ENCODE assay signal across 11 cellular contexts in the genomic region with DNA sequence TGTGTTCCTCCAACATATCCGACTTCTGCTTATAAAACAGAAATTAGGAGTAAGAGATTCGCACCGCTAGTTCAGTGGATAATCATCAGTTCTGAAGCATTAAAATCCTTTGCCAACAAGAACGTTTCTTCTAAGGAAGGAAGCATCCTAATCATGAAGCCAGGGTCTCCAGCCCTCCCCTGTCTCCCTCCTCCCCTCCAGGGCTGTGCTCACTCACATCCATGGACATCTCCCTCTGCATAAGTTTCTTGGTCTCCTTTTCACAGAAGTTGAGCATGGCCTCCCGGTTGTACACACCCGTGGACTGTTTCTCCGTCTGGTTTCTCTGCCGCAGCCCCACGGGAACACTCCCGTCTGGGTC. TPM values are rescaled to one million over a fixed set of nuclear protein-coding genes. Genes with fewer than 3 reads are reported as not detected.
A peak's percentile ranks its signal among the peaks of the same experiment; 100 is the strongest.
DNase-seq lines count a peak whose midpoint lies in the region; ATAC-seq and TF ChIP-seq lines count a peak whose summit lies in the region.
"Had no signal": no experiment of that assay in that cellular context is flagged by ENCODE, and none has a peak within 500 bp of the region (broad histone marks: within the 10 kb centered on the region; RNA-seq: fewer than 3 reads in every experiment).

No MANE protein-coding gene starts in this region.

- H3K4me2 ChIP-seq in neural cell (ENCODE audit: low read length): no peak overlapping the region

- no peaks in the 10 kb centered on the region for H3K9me2 ChIP-seq in neural cell (ENCODE audit: insufficient read depth, low read length)

- H3K79me2 ChIP-seq in neural cell (replicated peaks; ENCODE audit: insufficient read depth, low read length): no peaks in the 10 kb centered on the region

- H3K27me3 Mint-ChIP-seq in glutamatergic neuron (ENCODE audit: unreplicated experiment): peaks cover 9% of the 10 kb centered on the region

- H3K27ac Mint-ChIP-seq in glutamatergic neuron (ENCODE audit: unreplicated experiment): no peak overlapping the region
- H3K27ac Mint-ChIP-seq: dendritic cell treated with granulocyte-macrophage colony-stimulating factor and Interleukin-4, amounts not matched to agents 40 ng/mL and 50 ng/mL, for 4 days; stimulated activated naive CD8-positive, alpha-beta T cell treated with anti-CD3 and anti-CD28 coated beads, Interleukin-15, Interleukin-2, amounts not matched to agents 100 ng/mL and 50 ng/mL, for 24 hours had no signal

- ATAC-seq in upper lobe of left lung (ENCODE audit: low FRiP score in 2 of 2): peak in 1 of 2 donors; percentile 13
- no peak for ATAC-seq in GM19324 (IDR thresholded peaks at IDR 0.05; ENCODE audit: low FRiP score, unreplicated experiment)

- no peaks in the 10 kb centered on the region for H3K9me3 ChIP-seq in neural cell (ENCODE audit: low read length)
- H3K9me3 ChIP-seq in upper lobe of left lung: no peaks in the 10 kb centered on the region
- H3K9me3 ChIP-seq: neutrophil had no signal

- H3K36me3 ChIP-seq in neural cell (ENCODE audit: insufficient read depth, low read length) (no peaks in the 10 kb centered on the region), upper lobe of left lung (no peaks in the 10 kb centered on the region)
- H3K36me3 ChIP-seq: neutrophil had no signal

- TF ChIP-seq RAD21 in neural cell (conservative IDR thresholded peaks at IDR 0.05): no peak

- no peak for TF ChIP-seq CTCF in WI38 (IDR thresholded peaks at IDR 0.05; ENCODE audit: low read depth, low read length)
- TF ChIP-seq CTCF in glutamatergic neuron (IDR thresholded peaks at IDR 0.05; ENCODE audit: partially characterized antibody, unreplicated experiment): no peak
- no peak for TF ChIP-seq CTCF in neural cell (IDR thresholded peaks at IDR 0.05; ENCODE audit: poor library complexity, severe bottlenecking)
- no peak for TF ChIP-seq CTCF in upper lobe of left lung (IDR thresholded peaks at IDR 0.05)

- no peak overlapping the region for H2AFZ ChIP-seq in neural cell (ENCODE audit: low read depth, low read length)

- no peaks in the 10 kb centered on the region for H4K20me1 ChIP-seq in neural cell (ENCODE audit: insufficient read depth)

- 40 to 45% methylated on average over 9 to 10 of the region's 10 CpGs for WGBS in upper lobe of left lung, 2 donors

- peaks cover 32% of the 10 kb centered on the region for H3K27me3 ChIP-seq in neural cell (ENCODE audit: insufficient read depth, low read depth, low read length)
- no peaks in the 10 kb centered on the region for H3K27me3 ChIP-seq in upper lobe of left lung

- TF ChIP-seq EP300 in neural cell (conservative IDR thresholded peaks at IDR 0.05; ENCODE audit: poor library complexity, severe bottlenecking) (no peak), upper lobe of left lung (IDR thresholded peaks at IDR 0.05) (no peak)

- peak overlapping the region; percentile 87 for H3K4me3 Mint-ChIP-seq in glutamatergic neuron (ENCODE audit: unreplicated experiment)
- H3K4me3 Mint-ChIP-seq: stimulated activated naive CD8-positive, alpha-beta T cell treated with anti-CD3 and anti-CD28 coated beads, Interleukin-15, Interleukin-2, amounts not matched to agents 100 ng/mL and 50 ng/mL, for 24 hours had no signal

- H3K9ac ChIP-seq in neural cell (ENCODE audit: low read length): no peak overlapping the region

- intact Hi-C loops in posterior cingulate gyrus (cut with DNase I): no loop called here

- no peaks in the 10 kb centered on the region for H3K36me3 Mint-ChIP-seq in glutamatergic neuron (ENCODE audit: unreplicated experiment)

- H3K4me1 ChIP-seq in upper lobe of left lung: peaks cover 0 to 16% (median 6%) of the 10 kb centered on the region in 4 donors

- H3K4me1 Mint-ChIP-seq in glutamatergic neuron (ENCODE audit: low read depth, unreplicated experiment): peaks cover 48% of the 10 kb centered on the region

- no peaks in the 10 kb centered on the region for H3F3A ChIP-seq in neural cell (ENCODE audit: insufficient read depth, low read length, poor library complexity, severe bottlenecking)

- H3K27ac ChIP-seq in neural cell (ENCODE audit: low read length): no peak overlapping the region
- H3K27ac ChIP-seq in upper lobe of left lung: peak overlapping the region; percentile 46 to 73 (median 56)
- H3K27ac ChIP-seq: neutrophil had no signal

- H3K4me3 ChIP-seq in WI38 (ENCODE audit: low read depth, low read length) (peak overlapping the region; percentile 73), neural cell (ENCODE audit: low read length) (peak overlapping the region; percentile 57), upper lobe of left lung (peak overlapping the region in 3 of 4 donors; percentile 46 to 53 (median 49))
- H3K4me3 ChIP-seq: GM12878 had no signal

- no peak for DNase-seq in glutamatergic neuron
- DNase-seq in upper lobe of left lung: no peak
- no peak for DNase-seq in posterior cingulate gyrus
- no peak for DNase-seq in UCSD-AML1 (lab: John Stamatoyannopoulos, UW; ENCODE audit: unreplicated experiment)

- peaks cover 10% of the 10 kb centered on the region for H3K9me3 Mint-ChIP-seq in glutamatergic neuron (ENCODE audit: unreplicated experiment)
- H3K9me3 Mint-ChIP-seq: dendritic cell treated with granulocyte-macrophage colony-stimulating factor and Interleukin-4, amounts not matched to agents 40 ng/mL and 50 ng/mL, for 4 days; stimulated activated naive CD8-positive, alpha-beta T cell treated with anti-CD3 and anti-CD28 coated beads, Interleukin-15, Interleukin-2, amounts not matched to agents 100 ng/mL and 50 ng/mL, for 24 hours had no signal

- no peak for TF ChIP-seq POLR2A in upper lobe of left lung (IDR thresholded peaks at IDR 0.05)

TF ChIP-seq in neural cell, 6 proteins besides CTCF, POLR2A, EP300 and RAD21:
- TF ChIP-seq TAF1 (IDR thresholded peaks at IDR 0.05; ENCODE audit: low read depth) (no peak), POLR2AphosphoS5 (IDR thresholded peaks at IDR 0.05) (no peak), MXI1 (conservative IDR thresholded peaks at IDR 0.05; ENCODE audit: poor library complexity, severe bottlenecking) (no peak), EZH2 (IDR thresholded peaks at IDR 0.05; ENCODE audit: borderline replicate concordance, insufficient read depth, low read length, poor library complexity, severe bottlenecking) (no peak), SMC3 (conservative IDR thresholded peaks at IDR 0.05; ENCODE audit: poor library complexity) (no peak)
- TF ChIP-seq, protein P1, sequence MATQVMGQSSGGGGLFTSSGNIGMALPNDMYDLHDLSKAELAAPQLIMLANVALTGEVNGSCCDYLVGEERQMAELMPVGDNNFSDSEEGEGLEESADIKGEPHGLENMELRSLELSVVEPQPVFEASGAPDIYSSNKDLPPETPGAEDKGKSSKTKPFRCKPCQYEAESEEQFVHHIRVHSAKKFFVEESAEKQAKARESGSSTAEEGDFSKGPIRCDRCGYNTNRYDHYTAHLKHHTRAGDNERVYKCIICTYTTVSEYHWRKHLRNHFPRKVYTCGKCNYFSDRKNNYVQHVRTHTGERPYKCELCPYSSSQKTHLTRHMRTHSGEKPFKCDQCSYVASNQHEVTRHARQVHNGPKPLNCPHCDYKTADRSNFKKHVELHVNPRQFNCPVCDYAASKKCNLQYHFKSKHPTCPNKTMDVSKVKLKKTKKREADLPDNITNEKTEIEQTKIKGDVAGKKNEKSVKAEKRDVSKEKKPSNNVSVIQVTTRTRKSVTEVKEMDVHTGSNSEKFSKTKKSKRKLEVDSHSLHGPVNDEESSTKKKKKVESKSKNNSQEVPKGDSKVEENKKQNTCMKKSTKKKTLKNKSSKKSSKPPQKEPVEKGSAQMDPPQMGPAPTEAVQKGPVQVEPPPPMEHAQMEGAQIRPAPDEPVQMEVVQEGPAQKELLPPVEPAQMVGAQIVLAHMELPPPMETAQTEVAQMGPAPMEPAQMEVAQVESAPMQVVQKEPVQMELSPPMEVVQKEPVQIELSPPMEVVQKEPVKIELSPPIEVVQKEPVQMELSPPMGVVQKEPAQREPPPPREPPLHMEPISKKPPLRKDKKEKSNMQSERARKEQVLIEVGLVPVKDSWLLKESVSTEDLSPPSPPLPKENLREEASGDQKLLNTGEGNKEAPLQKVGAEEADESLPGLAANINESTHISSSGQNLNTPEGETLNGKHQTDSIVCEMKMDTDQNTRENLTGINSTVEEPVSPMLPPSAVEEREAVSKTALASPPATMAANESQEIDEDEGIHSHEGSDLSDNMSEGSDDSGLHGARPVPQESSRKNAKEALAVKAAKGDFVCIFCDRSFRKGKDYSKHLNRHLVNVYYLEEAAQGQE (IDR thresholded peaks at IDR 0.05; ENCODE audit: borderline replicate concordance): no peak

RNA-seq across cellular contexts. Expression of a gene that starts 0.5 kb away (rescaled TPM):
- total RNA-seq in glutamatergic neuron (ENCODE audit: unreplicated experiment) (0.20 TPM), upper lobe of left lung (10 to 100 TPM; 16.6 to 28.1 (median 22.9) TPM)
- polyA plus RNA-seq in neural cell: not detected in 2 replicates
- polyA minus RNA-seq in neural cell: 0.23 TPM in 1 of 2 replicates, not detected in the other
- polyA plus RNA-seq: GM12878 had no signal

RNA-seq across cellular contexts. Expression of a gene that starts 9.5 kb away (rescaled TPM):
- total RNA-seq in glutamatergic neuron (ENCODE audit: unreplicated experiment) (69.8 TPM), upper lobe of left lung (10 to 100 TPM; 11.7 to 38.9 (median 23.2) TPM)
- 91.7 and 107 TPM in 2 replicates for polyA plus RNA-seq in neural cell
- 36.5 and 44.3 TPM in 2 replicates for polyA minus RNA-seq in neural cell

RNA-seq across cellular contexts. Expression of a gene that starts 36.6 kb away (rescaled TPM):
- total RNA-seq in glutamatergic neuron (ENCODE audit: unreplicated experiment) (42.4 TPM), upper lobe of left lung (100 to 1,000 TPM in 2 of 6 donors, 10 to 100 TPM in 4; 67.7 to 116 (median 76.5) TPM)
- polyA plus RNA-seq in neural cell: 33.1 and 44.7 TPM in 2 replicates
- 20.8 and 30.2 TPM in 2 replicates for polyA minus RNA-seq in neural cell

RNA-seq across cellular contexts. Expression of a gene that starts 57.1 kb away (rescaled TPM):
- total RNA-seq in glutamatergic neuron (ENCODE audit: unreplicated experiment): 2.9 TPM
- 1.5 and 1.9 TPM in 2 replicates for polyA plus RNA-seq in neural cell
- polyA minus RNA-seq in neural cell: 1.4 and 1.5 TPM in 2 replicates
- total RNA-seq in upper lobe of left lung: 10 to 100 TPM in 5 of 6 donors, 1 to 10 TPM in 1; 4.6 to 20.9 (median 11.8) TPM
- total RNA-seq: GM12878 had no signal

Comparison
In these comparisons a context has a peak if more than half of its experiments do, and no peak if none do; other contexts are left out.
1. RNA of a gene that starts 0.5 kb away (total RNA-seq): 16.6 to 28.1 TPM in upper lobe of left lung; 0.20 TPM in glutamatergic neuron (single experiment); every median in the first group is over 10 times any median in the second.
2. Peak in every context shown above with its lines, with median percentiles within 50 percentile points of each other: H3K4me3 ChIP-seq.